30 cellular contexts compared by ENCODE assay signal in genomic region chr19:11754663-11755062, GRCh38.
"Had no signal": no experiment of that assay in that cellular context is flagged by ENCODE, and none has a peak within 500 bp of the region (broad histone marks: within the 10 kb centered on the region; RNA-seq: fewer than 3 reads in every experiment).

No MANE protein-coding gene starts in this region.

- H3K4me2 ChIP-seq: smooth muscle cell had no signal

- H3K27me3 ChIP-seq: neutrophil, pancreas, right lobe of liver, spleen, suprapubic skin, testis, tibial artery, transverse colon, upper lobe of left lung, vagina had no signal

- H3K27me3 Mint-ChIP-seq: stimulated activated naive CD8-positive, alpha-beta T cell treated with anti-CD3 and anti-CD28 coated beads, Interleukin-15, amount 100 ng/mL, for 72 hours had no signal

- H3K27ac ChIP-seq: neutrophil, pancreas, prostate gland, right lobe of liver, skin epidermis, spleen, suprapubic skin, testis, tibial artery, transverse colon, upper lobe of left lung, vagina had no signal

- H3K36me3 ChIP-seq: neutrophil, pancreas, prostate gland, right lobe of liver, spleen, suprapubic skin, tibial artery, transverse colon, upper lobe of left lung, vagina had no signal

- FAIRE-seq: pancreas, urothelium cell line had no signal

- ATAC-seq: naive thymus-derived CD8-positive, alpha-beta T cell; natural killer cell treated with Interleukin-12 subunit alpha and Interleukin-12 subunit beta and Interleukin-15 and Interleukin-18, amount 100 ng/mL, for 72 hours; pancreas; right cardiac atrium; right lobe of liver; stimulated activated memory B cell treated with anti-CD40 and anti-IgM and Interleukin-4, amounts not matched to agents 10 μg/mL and 1 μg/mL and 100 μg/mL, for 72 hours; stimulated activated naive CD8-positive, alpha-beta T cell treated with anti-CD3 and anti-CD28 coated beads, Interleukin-15, amount 100 ng/mL, for 72 hours; stimulated activated naive CD8-positive, alpha-beta T cell treated with anti-CD3 and anti-CD28 coated beads, Interleukin-15, Interleukin-2, amounts not matched to agents 100 U/mL and 50 U/mL, for 24 hours had no signal

- H3K27ac Mint-ChIP-seq: naive thymus-derived CD8-positive, alpha-beta T cell; natural killer cell treated with Interleukin-12 subunit alpha and Interleukin-12 subunit beta and Interleukin-15 and Interleukin-18, amount 100 ng/mL, for 72 hours; nephron progenitor cell; stimulated activated memory B cell treated with anti-CD40 and anti-IgM and Interleukin-4, amounts not matched to agents 10 μg/mL and 1 μg/mL and 100 μg/mL, for 72 hours; stimulated activated naive CD8-positive, alpha-beta T cell treated with anti-CD3 and anti-CD28 coated beads, Interleukin-15, amount 100 ng/mL, for 72 hours had no signal

- H3K4me3 Mint-ChIP-seq: naive thymus-derived CD8-positive, alpha-beta T cell; natural killer cell treated with Interleukin-12 subunit alpha and Interleukin-12 subunit beta and Interleukin-15 and Interleukin-18, amount 100 ng/mL, for 72 hours; nephron progenitor cell; neural crest cell; stimulated activated memory B cell treated with anti-CD40 and anti-IgM and Interleukin-4, amounts not matched to agents 10 μg/mL and 1 μg/mL and 100 μg/mL, for 72 hours; stimulated activated naive CD8-positive, alpha-beta T cell treated with anti-CD3 and anti-CD28 coated beads, Interleukin-15, amount 100 ng/mL, for 72 hours had no signal

- H3K9me3 ChIP-seq: prostate gland, suprapubic skin, testis had no signal

- H3K4me1 ChIP-seq: pancreas, prostate gland, right lobe of liver, spleen, suprapubic skin, testis, tibial artery, transverse colon, upper lobe of left lung, vagina had no signal

- H3K4me1 Mint-ChIP-seq: naive thymus-derived CD8-positive, alpha-beta T cell; nephron progenitor cell; neural crest cell; stimulated activated memory B cell treated with anti-CD40 and anti-IgM and Interleukin-4, amounts not matched to agents 10 μg/mL and 1 μg/mL and 100 μg/mL, for 72 hours; stimulated activated naive CD8-positive, alpha-beta T cell treated with anti-CD3 and anti-CD28 coated beads, Interleukin-15, amount 100 ng/mL, for 72 hours had no signal

- DNase-seq: naive thymus-derived CD8-positive, alpha-beta T cell; nephron progenitor cell; nucleus accumbens; pancreas; right cardiac atrium; right lobe of liver; spleen; stimulated activated CD4-positive, alpha-beta T cell treated with anti-CD3 and anti-CD28 coated beads, Interleukin-12 subunit alpha, Interleukin-12 subunit beta, amount 100 ng/mL, for 4 hours; stimulated activated CD4-positive, alpha-beta T cell treated with anti-CD3 and anti-CD28 coated beads, Interleukin-1b, Interleukin-23, amount 100 ng/mL, for 48 hours; stimulated activated CD4-positive, alpha-beta T cell treated with anti-CD3 and anti-CD28 coated beads, Interleukin-4, amount 100 ng/mL, for 1 hour; stimulated activated CD4-positive, alpha-beta T cell treated with anti-CD3 and anti-CD28 coated beads, Interleukin-4, amount 100 ng/mL, for 4 hours; stimulated activated CD8-positive, alpha-beta memory T cell treated with anti-CD3 and anti-CD28 coated beads, Interleukin-4, amount 100 ng/mL, for 48 hours; stimulated activated naive CD4-positive, alpha-beta T cell; stimulated activated naive CD8-positive, alpha-beta T cell treated with anti-CD3 and anti-CD28 coated beads, Interleukin-15, amount 100 ng/mL, for 72 hours; stimulated activated naive CD8-positive, alpha-beta T cell treated with anti-CD3 and anti-CD28 coated beads, Interleukin-15, Interleukin-2, amounts not matched to agents 100 U/mL and 50 U/mL, for 24 hours; substantia nigra; testis; tibial artery; transverse colon; upper lobe of left lung had no signal

- H3K4me3 ChIP-seq: pancreas, prostate gland, right lobe of liver, skin epidermis, smooth muscle cell, spleen, suprapubic skin, testis, tibial artery, transverse colon, upper lobe of left lung, vagina had no signal
